11 cellular contexts compared by ENCODE assay signal in the genomic region with DNA sequence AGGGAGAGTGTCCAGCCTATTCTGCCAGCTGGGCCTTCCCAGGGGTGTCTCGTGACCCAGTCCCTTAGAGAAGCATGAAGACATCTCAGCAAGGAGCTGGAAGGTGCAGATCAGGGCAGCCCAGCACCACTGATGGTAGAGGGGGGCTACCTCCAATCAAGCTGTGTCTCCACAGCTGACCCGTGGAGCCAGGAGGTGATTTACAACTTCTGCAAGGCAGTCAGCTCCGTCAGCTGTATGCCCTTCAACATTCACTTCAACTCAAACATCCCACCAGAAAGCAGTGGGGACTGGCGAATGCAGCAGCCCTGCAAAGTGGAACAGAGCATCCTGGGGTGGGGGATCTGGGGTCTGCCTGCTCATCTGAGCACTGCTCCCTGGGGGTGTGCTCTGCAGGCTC. TPM values are rescaled to one million over a fixed set of nuclear protein-coding genes. Genes with fewer than 3 reads are reported as not detected.
"Had no signal": no experiment of that assay in that cellular context is flagged by ENCODE, and none has a peak within 500 bp of the region (broad histone marks: within the 10 kb centered on the region; RNA-seq: fewer than 3 reads in every experiment).

No MANE protein-coding gene starts in this region.

- H3K9me3 ChIP-seq: HAP-1 had no signal

- H3K36me3 ChIP-seq: HAP-1 had no signal

- H3K4me1 Mint-ChIP-seq: IgD-negative memory B cell had no signal

- H3K27ac ChIP-seq: GM23248, HL-60 had no signal

- H2AFZ ChIP-seq: GM23248 had no signal

- H3K4me1 ChIP-seq: HAP-1 had no signal

- ATAC-seq: HCT116, HepG2 had no signal

- H3K4me3 Mint-ChIP-seq: HFFc6, IgD-negative memory B cell had no signal

- H3K9ac ChIP-seq: GM23248 had no signal

- H3K9me3 Mint-ChIP-seq: HFFc6 had no signal

- H3K27ac Mint-ChIP-seq: HFFc6, IgD-negative memory B cell had no signal

- H3K27me3 Mint-ChIP-seq: IgD-negative memory B cell had no signal

- H3K4me3 ChIP-seq: GM23248, HAP-1 had no signal

- DNase-seq: GM23248, GOT3, H7, HFFc6 had no signal

- H3K36me3 Mint-ChIP-seq: IgD-negative memory B cell had no signal

RNA-seq across cellular contexts. Expression of a gene that starts 32.6 kb away (rescaled TPM):
- total RNA-seq: GM23248, H4, H7, HepG2, HFFc6, HT1080 had no signal
- polyA plus RNA-seq: GM23248, HepG2, IgD-negative memory B cell had no signal
